Comparison of ENCODE assay signal across 10 cellular contexts in genomic region chr4:26131711-26132110, GRCh38.
DNase-seq lines count a peak whose midpoint lies in the region; ATAC-seq and TF ChIP-seq lines count a peak whose summit lies in the region.
"Had no signal": no experiment of that assay in that cellular context is flagged by ENCODE, and none has a peak within 500 bp of the region (broad histone marks: within the 10 kb centered on the region; RNA-seq: fewer than 3 reads in every experiment).

No MANE protein-coding gene starts in this region.

- H3K36me3 ChIP-seq in gastroesophageal sphincter (no peaks in the 10 kb centered on the region), heart right ventricle (no peaks in the 10 kb centered on the region)

- H3K27me3 ChIP-seq in gastroesophageal sphincter (no peaks in the 10 kb centered on the region), heart right ventricle (no peaks in the 10 kb centered on the region)

- TF ChIP-seq POLR2A in gastroesophageal sphincter (IDR thresholded peaks at IDR 0.05): no peak

- H3K27ac Mint-ChIP-seq in T-helper 1 cell treated with Interleukin-12 subunit alpha and Interleukin-12 subunit beta and Interleukin-4 antibody, amounts not matched to agents 30 μg/mL and 1 μg/mL, for 36 hours: peak overlapping the region; percentile 27

- 81 to 93% methylated on average over 4 to 6 of the region's 6 CpGs for WGBS in gastroesophageal sphincter (ENCODE audit: low coverage in 1 of 2), 2 donors
- 80 to 86% methylated on average over 6 of the region's 6 CpGs for WGBS in heart right ventricle, 2 donors

- TF ChIP-seq EP300 in gastroesophageal sphincter (IDR thresholded peaks at IDR 0.05): no peak

- peaks cover 41% of the 10 kb centered on the region for H3K36me3 Mint-ChIP-seq in T-helper 1 cell treated with Interleukin-12 subunit alpha and Interleukin-12 subunit beta and Interleukin-4 antibody, amounts not matched to agents 30 μg/mL and 1 μg/mL, for 36 hours (ENCODE audit: low read depth)

- H3K27ac ChIP-seq in gastroesophageal sphincter (no peak overlapping the region), heart right ventricle (no peak overlapping the region)

- peak; percentile 31 to 37 for DNase-seq in stimulated activated CD8-positive, alpha-beta memory T cell treated with anti-CD3 and anti-CD28 coated beads, Interleukin-2, amount 100 ng/mL, for 48 hours (ENCODE audit: low read depth in 2 of 2)
- DNase-seq in DMS79 treated with DMSO at 0.1 percent for 48 hours (lab: John Stamatoyannopoulos, UW): no peak
- no peak for DNase-seq in stimulated activated CD4-positive, alpha-beta T cell treated with anti-CD3 and anti-CD28 coated beads, Interleukin-1b, Interleukin-23, amount 100 ng/mL, for 48 hours
- no peak for DNase-seq in heart right ventricle
- DNase-seq: cortex of kidney, naive B cell had no signal

- no peaks in the 10 kb centered on the region for H3K4me1 ChIP-seq in gastroesophageal sphincter
- no peaks in the 10 kb centered on the region for H3K4me1 ChIP-seq in heart right ventricle

- no peak overlapping the region for H3K4me3 ChIP-seq in gastroesophageal sphincter
- H3K4me3 ChIP-seq in heart right ventricle: no peak overlapping the region

- ATAC-seq in GM18909 (IDR thresholded peaks at IDR 0.05; ENCODE audit: poor library complexity, unreplicated experiment) (peak; percentile 66), HG02588 (IDR thresholded peaks at IDR 0.05; ENCODE audit: unreplicated experiment) (peak; percentile 43), gastroesophageal sphincter (no peak), heart right ventricle (no peak)

- H3K9me3 Mint-ChIP-seq in T-helper 1 cell treated with Interleukin-12 subunit alpha and Interleukin-12 subunit beta and Interleukin-4 antibody, amounts not matched to agents 30 μg/mL and 1 μg/mL, for 36 hours: peaks cover 55% of the 10 kb centered on the region

- intact Hi-C loops in heart right ventricle (cut with DNase I): no loop called here

- TF ChIP-seq CTCF in gastroesophageal sphincter (IDR thresholded peaks at IDR 0.05) (no peak), heart right ventricle (IDR thresholded peaks at IDR 0.05) (no peak)

- H3K4me1 Mint-ChIP-seq in T-helper 1 cell treated with Interleukin-12 subunit alpha and Interleukin-12 subunit beta and Interleukin-4 antibody, amounts not matched to agents 30 μg/mL and 1 μg/mL, for 36 hours (ENCODE audit: low read depth): peaks cover 58% of the 10 kb centered on the region

- no peaks in the 10 kb centered on the region for H3K27me3 Mint-ChIP-seq in T-helper 1 cell treated with Interleukin-12 subunit alpha and Interleukin-12 subunit beta and Interleukin-4 antibody, amounts not matched to agents 30 μg/mL and 1 μg/mL, for 36 hours (ENCODE audit: low read depth)

- H3K4me3 Mint-ChIP-seq in T-helper 1 cell treated with Interleukin-12 subunit alpha and Interleukin-12 subunit beta and Interleukin-4 antibody, amounts not matched to agents 30 μg/mL and 1 μg/mL, for 36 hours: no peak overlapping the region
- H3K4me3 Mint-ChIP-seq: naive B cell had no signal

- H3K9me3 ChIP-seq in gastroesophageal sphincter (no peaks in the 10 kb centered on the region), heart right ventricle (peaks cover 0 to 3% (median 0%) of the 10 kb centered on the region in 11 donors)

Comparison
In these comparisons a context has a peak if more than half of its experiments do, and no peak if none do; other contexts are left out.
1. ATAC-seq: peak in GM18909 (single experiment) and HG02588 (single experiment); none in gastroesophageal sphincter (single experiment) and heart right ventricle (0 of 8).
2. DNase-seq: peak in stimulated activated CD8-positive, alpha-beta memory T cell treated with anti-CD3 and anti-CD28 coated beads, Interleukin-2, amount 100 ng/mL, for 48 hours (2 of 2); none in DMS79 treated with DMSO at 0.1 percent for 48 hours (single experiment), stimulated activated CD4-positive, alpha-beta T cell treated with anti-CD3 and anti-CD28 coated beads, Interleukin-1b, Interleukin-23, amount 100 ng/mL, for 48 hours (single experiment) and heart right ventricle (0 of 2).